In genomic region chr13:111272117-111272516, GRCh38 we compare ENCODE assay signal across 22 cellular contexts. TPM values are rescaled to one million over a fixed set of nuclear protein-coding genes. Genes with fewer than 3 reads are reported as not detected.
DNase-seq lines count a peak whose midpoint lies in the region; ATAC-seq and TF ChIP-seq lines count a peak whose summit lies in the region.
"Had no signal": no experiment of that assay in that cellular context is flagged by ENCODE, and none has a peak within 500 bp of the region (broad histone marks: within the 10 kb centered on the region; RNA-seq: fewer than 3 reads in every experiment).

No MANE protein-coding gene starts in this region.

- peaks cover 4% of the 10 kb centered on the region for H3K27me3 Mint-ChIP-seq in endothelial cell (ENCODE audit: unreplicated experiment)
- no peaks in the 10 kb centered on the region for H3K27me3 Mint-ChIP-seq in activated CD4-positive, alpha-beta memory T cell treated with anti-CD3 and anti-CD28 coated beads for 36 hours
- H3K27me3 Mint-ChIP-seq in MCF 10A (ENCODE audit: insufficient read depth, unreplicated experiment), result no peaks in the 10 kb centered on the region
- H3K27me3 Mint-ChIP-seq: B cell had no signal

- CTCF ChIA-PET in activated CD4-positive, alpha-beta memory T cell treated with anti-CD3 and anti-CD28 coated beads for 36 hours (lab: Charles Lee), result no interaction called here
- CTCF ChIA-PET in MCF 10A (lab: Yijun Ruan, JAX), result no interaction called here

- H3K4me1 Mint-ChIP-seq in endothelial cell (ENCODE audit: unreplicated experiment), result peaks cover 30% of the 10 kb centered on the region
- H3K4me1 Mint-ChIP-seq in activated CD4-positive, alpha-beta memory T cell treated with anti-CD3 and anti-CD28 coated beads for 36 hours (ENCODE audit: low read depth), result peaks cover 18% of the 10 kb centered on the region
- no peaks in the 10 kb centered on the region for H3K4me1 Mint-ChIP-seq in MCF 10A (ENCODE audit: insufficient read depth, unreplicated experiment)
- H3K4me1 Mint-ChIP-seq: B cell, CD14-positive monocyte had no signal

- H3K4me3 ChIP-seq in gastrocnemius medialis, result no peak overlapping the region
- H3K4me3 ChIP-seq: K562 had no signal

- H3K4me3 Mint-ChIP-seq in endothelial cell (ENCODE audit: unreplicated experiment) (no peak overlapping the region), MCF 10A (ENCODE audit: unreplicated experiment) (no peak overlapping the region)
- H3K4me3 Mint-ChIP-seq in activated CD4-positive, alpha-beta memory T cell treated with anti-CD3 and anti-CD28 coated beads for 36 hours, result no peak overlapping the region
- H3K4me3 Mint-ChIP-seq: B cell, CD14-positive monocyte had no signal

- peak overlapping the region; percentile 10 for H3K27ac Mint-ChIP-seq in endothelial cell (ENCODE audit: unreplicated experiment)
- no peak overlapping the region for H3K27ac Mint-ChIP-seq in activated CD4-positive, alpha-beta memory T cell treated with anti-CD3 and anti-CD28 coated beads for 36 hours
- H3K27ac Mint-ChIP-seq in MCF 10A (ENCODE audit: low read depth, unreplicated experiment), result no peak overlapping the region

- no peaks in the 10 kb centered on the region for H3K9me3 Mint-ChIP-seq in endothelial cell (ENCODE audit: unreplicated experiment)
- no peaks in the 10 kb centered on the region for H3K9me3 Mint-ChIP-seq in activated CD4-positive, alpha-beta memory T cell treated with anti-CD3 and anti-CD28 coated beads for 36 hours
- no peaks in the 10 kb centered on the region for H3K9me3 Mint-ChIP-seq in MCF 10A (ENCODE audit: unreplicated experiment)
- H3K9me3 Mint-ChIP-seq: CD14-positive monocyte had no signal

- no TSS peak for BruUV-seq in MCF 10A (replicated peaks; lab: Mats Ljungman, UMichigan)

- intact Hi-C loops in left ventricle myocardium superior (cut with micrococcal nuclease), result no loop called here
- intact Hi-C loops in Right ventricle myocardium inferior (cut with DNase I), result no loop called here
- intact Hi-C loops in gastrocnemius medialis (cut with DNase I; ENCODE audit: low total_unique reads), result no loop called here
- intact Hi-C loops in activated CD4-positive, alpha-beta memory T cell treated with anti-CD3 and anti-CD28 coated beads for 36 hours (cut with micrococcal nuclease), result no loop called here
- intact Hi-C loops in MCF 10A (cut with micrococcal nuclease), result no loop called here

- H3K27ac ChIP-seq in gastrocnemius medialis, result peak overlapping the region in 3 of 4 donors; percentile 4 to 44 (median 26)
- H3K27ac ChIP-seq: RWPE1 had no signal

- no peak for TF ChIP-seq POLR2A in gastrocnemius medialis (IDR thresholded peaks at IDR 0.05)

- ATAC-seq in left ventricle myocardium superior (peak; percentile 29), Right ventricle myocardium inferior (no peak), gastrocnemius medialis (no peak), GM19023 (IDR thresholded peaks at IDR 0.05; ENCODE audit: unreplicated experiment) (no peak)
- ATAC-seq: K562 had no signal

- peaks cover 0 to 18% of the 10 kb centered on the region in 2 donors for H3K36me3 ChIP-seq in gastrocnemius medialis

- H3K36me3 Mint-ChIP-seq in endothelial cell (ENCODE audit: low read depth, unreplicated experiment), result peaks cover 65% of the 10 kb centered on the region
- peaks cover 42% of the 10 kb centered on the region for H3K36me3 Mint-ChIP-seq in activated CD4-positive, alpha-beta memory T cell treated with anti-CD3 and anti-CD28 coated beads for 36 hours
- H3K36me3 Mint-ChIP-seq in MCF 10A (ENCODE audit: insufficient read depth, unreplicated experiment), result peaks cover 70% of the 10 kb centered on the region

- H3K9me3 ChIP-seq in gastrocnemius medialis, result no peaks in the 10 kb centered on the region
- H3K9me3 ChIP-seq: SK-N-SH had no signal

- in situ Hi-C loops in gastrocnemius medialis (cut with MboI; ENCODE audit: low sequenced_read_pairs in 4 of 4), result no loop called here

- POLR2A ChIA-PET in activated CD4-positive, alpha-beta memory T cell treated with anti-CD3 and anti-CD28 coated beads for 36 hours (lab: Charles Lee), result no interaction called here
- POLR2A ChIA-PET in MCF 10A (lab: Yijun Ruan, JAX), result no interaction called here

- DNase-seq in left ventricle myocardium superior (no peak), Right ventricle myocardium inferior (ENCODE audit: missing footprints) (no peak), endothelial cell (ENCODE audit: low spot score) (no peak), gastrocnemius medialis (no peak), MCF 10A (ENCODE audit: unreplicated experiment) (no peak)
- DNase-seq in activated CD4-positive, alpha-beta memory T cell treated with anti-CD3 and anti-CD28 coated beads for 36 hours, result no peak
- DNase-seq: DMS53; GDM1; NCI-H1092 treated with DMSO at 0.1 percent for 48 hours; NCI-H1436 treated with DMSO at 0.1 percent for 48 hours; NCI-H2029; NCI-H226; NCI-H510A treated with DMSO at 0.1 percent for 48 hours; NCI-H748 treated with DMSO at 0.1 percent for 48 hours; NK-92 treated with Interleukin-12 subunit alpha and Interleukin-12 subunit beta, amount 100 ng/mL, for 24 hours; SIG-M5; SK-N-SH had no signal

- TF ChIP-seq CTCF in endothelial cell (IDR thresholded peaks at IDR 0.05; ENCODE audit: unreplicated experiment) (no peak), gastrocnemius medialis (IDR thresholded peaks at IDR 0.05 in 4 of 5, conservative IDR thresholded peaks at IDR 0.05 in 1 of 5) (no peak), MCF 10A (IDR thresholded peaks at IDR 0.05; ENCODE audit: unreplicated experiment) (no peak)

- H3K4me1 ChIP-seq in gastrocnemius medialis, result peaks cover 3 to 9% of the 10 kb centered on the region in 2 donors

- H3K27me3 ChIP-seq in gastrocnemius medialis, result no peaks in the 10 kb centered on the region

RNA-seq across cellular contexts. Expression of gene TEX29, which starts 48.3 kb away (rescaled TPM):
- total RNA-seq in left ventricle myocardium superior, result 0.32 TPM
- not detected for total RNA-seq in Right ventricle myocardium inferior
- 0.54 TPM for total RNA-seq in endothelial cell (ENCODE audit: unreplicated experiment)
- 1 to 10 TPM in 2 of 4 donors, not detected in 2; 1.1 to 3.4 TPM for total RNA-seq in gastrocnemius medialis
- total RNA-seq in activated CD4-positive, alpha-beta memory T cell treated with anti-CD3 and anti-CD28 coated beads for 36 hours, result under 1 TPM; 0.39 to 0.43 TPM
- total RNA-seq in MCF 10A (2022), result not detected in 2 replicates
- total RNA-seq: K562 had no signal
